Comparison of ENCODE assay signal across 23 cellular contexts in genomic region chr2:121254748-121255147, GRCh38. TPM values are rescaled to one million over a fixed set of nuclear protein-coding genes. Genes with fewer than 3 reads are reported as not detected.
DNase-seq lines count a peak whose midpoint lies in the region; ATAC-seq, FAIRE-seq and TF ChIP-seq lines count a peak whose summit lies in the region.
"Had no signal": no experiment of that assay in that cellular context is flagged by ENCODE, and none has a peak within 500 bp of the region (broad histone marks: within the 10 kb centered on the region; RNA-seq: fewer than 3 reads in every experiment).

No MANE protein-coding gene starts in this region.

- intact Hi-C loops in kidney (cut with DNase I): no loop called here

- peak overlapping the region in 1 of 2 donors; percentile 73 for H3K9ac ChIP-seq in kidney (ENCODE audit: low read length in 2 of 2)
- H3K9ac ChIP-seq: BLaER1 treated with 17β-estradiol and CSF1 and Interleukin-3, amounts not matched to agents 10 nM and 100 nM had no signal

- peaks cover 5 to 8% of the 10 kb centered on the region in 2 donors for H3K36me3 ChIP-seq in kidney (ENCODE audit: control insufficient read depth in 1 of 2, insufficient read depth in 2 of 2, low read length in 2 of 2)
- H3K36me3 ChIP-seq in upper lobe of left lung: no peaks in the 10 kb centered on the region
- H3K36me3 ChIP-seq: BLaER1 treated with 17β-estradiol and CSF1 and Interleukin-3, amounts not matched to agents 10 nM and 100 nM; HAP-1; spleen had no signal

- TF ChIP-seq POLR2A in upper lobe of left lung (IDR thresholded peaks at IDR 0.05): peak in 1 of 4 donors; percentile 26

- FAIRE-seq in kidney (lab: Jason Lieb, UNC): no peak
- FAIRE-seq: GM18507 had no signal

- WGBS in upper lobe of left lung, 2 donors: 67 to 76% methylated on average over 4 of the region's 4 CpGs

- H3K4me1 ChIP-seq in kidney (ENCODE audit: control insufficient read depth in 1 of 2, insufficient read depth in 1 of 2, low read depth in 1 of 2, low read length in 2 of 2) (peaks cover 16 to 25% of the 10 kb centered on the region in 2 donors), upper lobe of left lung (peaks cover 0 to 14% (median 7%) of the 10 kb centered on the region in 4 donors)
- H3K4me1 ChIP-seq: HAP-1 had no signal

- H3K4me3 ChIP-seq in kidney (ENCODE audit: low read length in 2 of 2) (no peak overlapping the region), upper lobe of left lung (no peak overlapping the region)
- H3K4me3 ChIP-seq: BLaER1 treated with 17β-estradiol and CSF1 and Interleukin-3, amounts not matched to agents 10 nM and 100 nM; HAP-1; spleen had no signal

- H3K9me3 ChIP-seq in kidney (ENCODE audit: control insufficient read depth in 1 of 2, low read length in 2 of 2) (no peaks in the 10 kb centered on the region), upper lobe of left lung (no peaks in the 10 kb centered on the region)
- H3K9me3 ChIP-seq: BLaER1 treated with 17β-estradiol and CSF1 and Interleukin-3, amounts not matched to agents 10 nM and 100 nM; HAP-1; spleen had no signal

- no peaks in the 10 kb centered on the region for H3K27me3 ChIP-seq in upper lobe of left lung
- H3K27me3 ChIP-seq: BLaER1 treated with 17β-estradiol and CSF1 and Interleukin-3, amounts not matched to agents 10 nM and 100 nM had no signal

- TF ChIP-seq CTCF in kidney (IDR thresholded peaks at IDR 0.05; ENCODE audit: borderline replicate concordance, extremely low read depth, insufficient read depth) (no peak), upper lobe of left lung (IDR thresholded peaks at IDR 0.05) (no peak)

- DNase-seq in activated effector memory CD4-positive, alpha-beta T cell treated with anti-CD3 and anti-CD28 coated beads, Interleukin-2, amount 50 U/mL, for 16 hours: peak; percentile 49
- no peak for DNase-seq in activated effector memory CD4-positive, alpha-beta T cell treated with Interleukin-2 at 50 U/mL for 16 hours
- peak; percentile 63 for DNase-seq in NCI-H2171 (lab: John Stamatoyannopoulos, UW)
- DNase-seq in kidney: no peak
- DNase-seq in upper lobe of left lung: peak in 1 of 2 donors; percentile 90
- DNase-seq in stimulated activated naive CD8-positive, alpha-beta T cell treated with anti-CD3 and anti-CD28 coated beads, Interleukin-15, Interleukin-2, amounts not matched to agents 100 U/mL and 50 U/mL, for 24 hours: no peak
- DNase-seq: activated CD4-positive, alpha-beta T cell treated with anti-CD3 and anti-CD28 coated beads, Interleukin-2, amount 50 U/mL, for 48 hours; activated T-cell treated with anti-CD3 and anti-CD28 coated beads, Interleukin-2, amount 50 U/mL, for 1 hour; DND-41; erythroblast; NCI-H1694 treated with DMSO at 0.1 percent for 48 hours had no signal

- peak in 3 of 4 donors; percentile 35 to 95 (median 84) for TF ChIP-seq EP300 in upper lobe of left lung (IDR thresholded peaks at IDR 0.05)

- peak; percentile 59 to 89 for ATAC-seq in upper lobe of left lung (ENCODE audit: low FRiP score in 2 of 2)
- no peak for ATAC-seq in GM19351 (IDR thresholded peaks at IDR 0.05; ENCODE audit: unreplicated experiment)
- ATAC-seq in GM19328 (IDR thresholded peaks at IDR 0.05; ENCODE audit: unreplicated experiment): no peak
- ATAC-seq in stimulated activated naive CD8-positive, alpha-beta T cell treated with anti-CD3 and anti-CD28 coated beads, Interleukin-15, Interleukin-2, amounts not matched to agents 100 U/mL and 50 U/mL, for 24 hours: no peak
- ATAC-seq: activated naive CD4-positive, alpha-beta T cell treated with anti-CD3 and anti-CD28 coated beads, Interleukin-2, amount 50 U/mL, for 72 hours had no signal

- H3K27ac ChIP-seq in kidney (ENCODE audit: low read depth in 2 of 2, low read length in 2 of 2): peak overlapping the region; percentile 63 to 66
- peak overlapping the region in 3 of 4 donors; percentile 64 to 83 (median 76) for H3K27ac ChIP-seq in upper lobe of left lung
- H3K27ac ChIP-seq: BLaER1 treated with 17β-estradiol and CSF1 and Interleukin-3, amounts not matched to agents 10 nM and 100 nM; spleen; VCaP had no signal

RNA-seq across cellular contexts. Expression of gene TFCP2L1, which starts 30.3 kb away (rescaled TPM):
- total RNA-seq in kidney: 172 TPM
- polyA plus RNA-seq in kidney (ENCODE audit: insufficient read depth, low read depth, low replicate concordance): 44.4 TPM
- total RNA-seq in upper lobe of left lung: 10 to 100 TPM; 15.3 to 47.1 (median 33.7) TPM
- total RNA-seq: dermis microvascular lymphatic vessel endothelial cell; neural crest cell; pulmonary artery endothelial cell; T-helper 1 cell treated with Interleukin-12 subunit alpha and Interleukin-12 subunit beta and Interleukin-4 antibody, amounts not matched to agents 30 ng/mL and 1 ng/mL, for 36 hours had no signal

Comparison
In these comparisons a context has a peak if more than half of its experiments do, and no peak if none do; other contexts are left out.
1. DNase-seq: peak in activated effector memory CD4-positive, alpha-beta T cell treated with anti-CD3 and anti-CD28 coated beads, Interleukin-2, amount 50 U/mL, for 16 hours (single experiment) and NCI-H2171 (single experiment); none in activated effector memory CD4-positive, alpha-beta T cell treated with Interleukin-2 at 50 U/mL for 16 hours (single experiment), kidney (single experiment) and stimulated activated naive CD8-positive, alpha-beta T cell treated with anti-CD3 and anti-CD28 coated beads, Interleukin-15, Interleukin-2, amounts not matched to agents 100 U/mL and 50 U/mL, for 24 hours (single experiment).
2. ATAC-seq: peak in upper lobe of left lung (2 of 2); none in GM19351 (single experiment), GM19328 (single experiment) and stimulated activated naive CD8-positive, alpha-beta T cell treated with anti-CD3 and anti-CD28 coated beads, Interleukin-15, Interleukin-2, amounts not matched to agents 100 U/mL and 50 U/mL, for 24 hours (single experiment).